In genomic region chr10:58746470-58747185, GRCh38 we compare ENCODE assay signal across 28 cellular contexts.
DNase-seq lines count a peak whose midpoint lies in the region; ATAC-seq, FAIRE-seq and TF ChIP-seq lines count a peak whose summit lies in the region.
"Had no signal": no experiment of that assay in that cellular context is flagged by ENCODE, and none has a peak within 500 bp of the region (broad histone marks: within the 10 kb centered on the region; RNA-seq: fewer than 3 reads in every experiment).

No MANE protein-coding gene starts in this region.

- no TSS peak for BruUV-seq in HepG2 (replicated peaks; lab: Mats Ljungman, UMichigan)

- H3K36me3 ChIP-seq in HepG2 (replicated peaks in 1 of 2; ENCODE audit: control insufficient read depth in 1 of 2, insufficient read depth in 2 of 2, low read length in 2 of 2), result no peaks in the 10 kb centered on the region
- H3K36me3 ChIP-seq in right lobe of liver, result no peaks in the 10 kb centered on the region
- no peaks in the 10 kb centered on the region for H3K36me3 ChIP-seq in neuron (ENCODE audit: insufficient read depth, low read length)
- H3K36me3 ChIP-seq in transverse colon, result no peaks in the 10 kb centered on the region
- H3K36me3 ChIP-seq: heart right ventricle, MG63, thoracic aorta, WERI-Rb-1 had no signal

- ATAC-seq in HepG2 (no peak), right lobe of liver (no peak), GM19035 (IDR thresholded peaks at IDR 0.05; ENCODE audit: unreplicated experiment) (no peak)
- ATAC-seq: heart right ventricle, left ventricle myocardium superior, Panc1 had no signal

- H3K4me2 ChIP-seq in HepG2 (ENCODE audit: low read depth, low read length), result no peak overlapping the region

- H2AFZ ChIP-seq in HepG2 (ENCODE audit: low read length) (no peak overlapping the region), neuron (ENCODE audit: low read depth, low read length) (peak overlapping the region; percentile 3)

- no peak for TF ChIP-seq RAD21 in HepG2 (CRISPR knock-in tag; IDR thresholded peaks at IDR 0.05)

- TF ChIP-seq CTCF in HepG2 (CRISPR knock-in tag; IDR thresholded peaks at IDR 0.05), result no peak
- TF ChIP-seq CTCF in right lobe of liver (IDR thresholded peaks at IDR 0.05), result no peak
- no peak for TF ChIP-seq CTCF in fibroblast of pulmonary artery (IDR thresholded peaks at IDR 0.05; ENCODE audit: low read length, missing control alignments)
- no peak for TF ChIP-seq CTCF in dorsolateral prefrontal cortex (IDR thresholded peaks at IDR 0.05 in 54 of 56, conservative IDR thresholded peaks at IDR 0.05 in 2 of 56; ENCODE audit: low read depth in 1 of 56, partially characterized antibody in 56 of 56)
- TF ChIP-seq CTCF in transverse colon (IDR thresholded peaks at IDR 0.05), result no peak

- in situ Hi-C loops in HepG2 (cut with HindIII; ENCODE audit: extremely low pct_ligation_motif_present, low pct_unique_long_range_greater_than_20kb), result no loop called here
- in situ Hi-C loops in transverse colon (cut with MboI; ENCODE audit: low pct_ligation_motif_present in 1 of 4, low pct_unique_long_range_greater_than_20kb in 1 of 4, low sequenced_read_pairs in 3 of 4), result no loop called here

- POLR2A ChIA-PET in HepG2 (lab: Yijun Ruan, JAX), result no interaction called here

- WGBS in HepG2 (ENCODE audit: low lambda C conversion rate), result 81% methylated on average over 2 of the region's 2 CpGs
- 67% methylated on average over 2 of the region's 2 CpGs for WGBS in right lobe of liver (ENCODE audit: insufficient coverage, low coverage, low lambda C conversion rate, missing lambda C conversion rate)
- 65 to 67% methylated on average over 2 of the region's 2 CpGs for WGBS in transverse colon (ENCODE audit: low coverage in 1 of 2), 2 donors

- H3K9me3 ChIP-seq in HepG2 (ENCODE audit: low read length), result no peaks in the 10 kb centered on the region
- H3K9me3 ChIP-seq in right lobe of liver, result no peaks in the 10 kb centered on the region
- no peaks in the 10 kb centered on the region for H3K9me3 ChIP-seq in neuron (ENCODE audit: low read length)
- no peaks in the 10 kb centered on the region for H3K9me3 ChIP-seq in transverse colon
- H3K9me3 ChIP-seq: heart right ventricle, MG63, thoracic aorta had no signal

- H3K27me3 ChIP-seq in HepG2 (ENCODE audit: control insufficient read depth in 1 of 2, insufficient read depth in 2 of 2, low read length in 2 of 2), result no peaks in the 10 kb centered on the region
- H3K27me3 ChIP-seq in right lobe of liver, result no peaks in the 10 kb centered on the region
- no peaks in the 10 kb centered on the region for H3K27me3 ChIP-seq in neuron (ENCODE audit: insufficient read depth, low read length)
- no peaks in the 10 kb centered on the region for H3K27me3 ChIP-seq in dorsolateral prefrontal cortex
- H3K27me3 ChIP-seq in transverse colon, result no peaks in the 10 kb centered on the region
- H3K27me3 ChIP-seq: heart right ventricle, MG63 had no signal

- H3K4me3 ChIP-seq in HepG2 (replicated peaks in 1 of 3; ENCODE audit: insufficient read depth in 1 of 3, low read depth in 2 of 3, low read length in 3 of 3) (no peak overlapping the region), right lobe of liver (no peak overlapping the region), fibroblast of pulmonary artery (replicated peaks; ENCODE audit: low read depth, low read length) (no peak overlapping the region), neuron (ENCODE audit: low read length) (no peak overlapping the region), dorsolateral prefrontal cortex (no peak overlapping the region), transverse colon (no peak overlapping the region)
- H3K4me3 ChIP-seq: heart right ventricle, MG63, thoracic aorta had no signal

- TF ChIP-seq EP300 in HepG2 (IDR thresholded peaks at IDR 0.05; ENCODE audit: low read depth in 2 of 2, low read length in 2 of 2) (no peak), HepG2 (CRISPR knock-in tag; IDR thresholded peaks at IDR 0.05; ENCODE audit: borderline replicate concordance) (no peak), transverse colon (IDR thresholded peaks at IDR 0.05; ENCODE audit: low read depth) (no peak)

- no peaks in the 10 kb centered on the region for H3K79me2 ChIP-seq in HepG2 (ENCODE audit: insufficient read depth, low read length)

- no peak overlapping the region for H3K9ac ChIP-seq in HepG2 (ENCODE audit: insufficient read depth, low read depth, low read length)

- CTCF ChIA-PET in HepG2 (lab: Yijun Ruan, JAX; ENCODE audit: low intra/inter-chr PET ratio, low total read pairs), result no interaction called here

- no peak for TF ChIP-seq POLR2A in HepG2 (IDR thresholded peaks at IDR 0.05; ENCODE audit: insufficient read depth in 1 of 2, low read depth in 2 of 2, low read length in 2 of 2)
- no peak for TF ChIP-seq POLR2A in right lobe of liver (IDR thresholded peaks at IDR 0.05)
- no peak for TF ChIP-seq POLR2A in transverse colon (IDR thresholded peaks at IDR 0.05)

- H3K27ac ChIP-seq in HepG2 (ENCODE audit: extremely low read length, insufficient read depth, low read length) (no peak overlapping the region), right lobe of liver (no peak overlapping the region), dorsolateral prefrontal cortex (no peak overlapping the region), transverse colon (no peak overlapping the region)
- H3K27ac ChIP-seq: heart right ventricle, HL-60, thoracic aorta, WERI-Rb-1 had no signal

- no peaks in the 10 kb centered on the region for H3K4me1 ChIP-seq in HepG2 (ENCODE audit: insufficient read depth, low read length)
- H3K4me1 ChIP-seq in right lobe of liver, result peaks cover 0 to 12% (median 5%) of the 10 kb centered on the region in 4 donors
- peaks cover 28% of the 10 kb centered on the region for H3K4me1 ChIP-seq in neuron (ENCODE audit: insufficient read depth, low read length)
- H3K4me1 ChIP-seq in transverse colon, result peaks cover 0 to 6% (median 0%) of the 10 kb centered on the region in 4 donors

- DNase-seq in HepG2 (ENCODE audit: low spot score), result no peak
- no peak for DNase-seq in right lobe of liver
- DNase-seq in fibroblast of pulmonary artery (ENCODE audit: low read depth), result peak; percentile 17
- no peak for DNase-seq in NCI-H2029 (lab: John Stamatoyannopoulos, UW)
- no peak for DNase-seq in dorsolateral prefrontal cortex
- no peak for DNase-seq in transverse colon
- DNase-seq: activated CD4-positive, alpha-beta T cell treated with anti-CD3 and anti-CD28 coated beads, Interleukin-2, amount 50 U/mL, for 48 hours; activated effector memory CD4-positive, alpha-beta T cell treated with Interleukin-2 at 50 U/mL for 16 hours; activated naive CD8-positive, alpha-beta T cell treated with anti-CD3 and anti-CD28 coated beads, Interleukin-2, amount 10 ng/mL, durations not matched to agents 7 days and 5 days; COR-L47; DMS79; heart right ventricle; HFFc6; left ventricle myocardium superior; MG63; NCI-H2107; NCI-H510A; stimulated activated CD4-positive, alpha-beta T cell treated with anti-CD3 and anti-CD28 coated beads, Interleukin-4, amount 100 ng/mL, for 1 hour; stimulated activated naive CD4-positive, alpha-beta T cell; WERI-Rb-1 had no signal

- intact Hi-C loops in HepG2 (cut with micrococcal nuclease; ENCODE audit: unreplicated experiment), result no loop called here
- intact Hi-C loops in right lobe of liver (cut with DNase I), result no loop called here
- intact Hi-C loops in dorsolateral prefrontal cortex (cut with DNase I), result no loop called here
- intact Hi-C loops in transverse colon (cut with DNase I; ENCODE audit: low total_unique reads), result no loop called here

- no peak for FAIRE-seq in HepG2 (lab: Jason Lieb, UNC)
- FAIRE-seq: A204.1, bronchial epithelial cell, endometrium had no signal

- no peaks in the 10 kb centered on the region for H4K20me1 ChIP-seq in HepG2 (ENCODE audit: insufficient read depth, low read length)

TF ChIP-seq in HepG2, 621 proteins besides CTCF, POLR2A, EP300 and RAD21:
- no peak for TF ChIP-seq ATM (IDR thresholded peaks at IDR 0.05; ENCODE audit: borderline replicate concordance)
- peak; percentile 21; the same call in 1 of the 2 replicates for TF ChIP-seq MAFF (IDR thresholded peaks at IDR 0.05; ENCODE audit: low read depth, low read length)
- TF ChIP-seq TEAD2 (CRISPR knock-in tag; IDR thresholded peaks at IDR 0.05), result no peak
- TF ChIP-seq IKZF5 (CRISPR knock-in tag; IDR thresholded peaks at IDR 0.05), result no peak
- peak in 1 of 2 experiments; percentile 30; a peak in 1 of 4 replicates for TF ChIP-seq MAFK (conservative IDR thresholded peaks at IDR 0.05 in 1 of 2, IDR thresholded peaks at IDR 0.05 in 1 of 2; ENCODE audit: low read length in 2 of 2)
- no peak for TF ChIP-seq NFKB2 (CRISPR knock-in tag; IDR thresholded peaks at IDR 0.05; ENCODE audit: borderline replicate concordance)
- TF ChIP-seq ATF3 (CRISPR knock-in tag; IDR thresholded peaks at IDR 0.05), result no peak
- TF ChIP-seq IKZF4 (CRISPR knock-in tag; IDR thresholded peaks at IDR 0.05; ENCODE audit: borderline replicate concordance, low read depth, not compliant biosample characterization), result no peak
